ENCODE assay signal across 8 cellular contexts in genomic region chr20:22101606-22102005, GRCh38.
"Had no signal": no experiment of that assay in that cellular context is flagged by ENCODE, and none has a peak within 500 bp of the region (broad histone marks: within the 10 kb centered on the region; RNA-seq: fewer than 3 reads in every experiment).

No MANE protein-coding gene starts in this region.

- H3K27ac Mint-ChIP-seq: IgD-negative memory B cell had no signal

- FAIRE-seq: HTR-8/SVneo, K562 had no signal

- H3K4me2 ChIP-seq: KMS-11 had no signal

- DNase-seq: IMR-90, KBM-7, KG1 had no signal

- H3K9ac ChIP-seq: KMS-11 had no signal

- H3K4me3 ChIP-seq: K562 had no signal

- H3K27me3 Mint-ChIP-seq: IgD-negative memory B cell had no signal

- H3K4me3 Mint-ChIP-seq: IgD-negative memory B cell had no signal

- H3K4me1 Mint-ChIP-seq: IgD-negative memory B cell had no signal

- ATAC-seq: K562 had no signal

- H3K27ac ChIP-seq: HL-60, KMS-11 had no signal
